In genomic region chr4:56424697-56425514, GRCh38 we compare ENCODE assay signal across 8 cellular contexts. TPM values are rescaled to one million over a fixed set of nuclear protein-coding genes. Genes with fewer than 3 reads are reported as not detected.
A peak's percentile ranks its signal among the peaks of the same experiment; 100 is the strongest.
DNase-seq lines count a peak whose midpoint lies in the region; ATAC-seq, FAIRE-seq and TF ChIP-seq lines count a peak whose summit lies in the region.

No MANE protein-coding gene starts in this region.

- H3K79me2 ChIP-seq in K562 (ENCODE audit: control insufficient read depth, insufficient read depth, low read length): peaks cover 100% of the 10 kb centered on the region
- peaks cover 97% of the 10 kb centered on the region for H3K79me2 ChIP-seq in keratinocyte (ENCODE audit: control insufficient read depth, insufficient read depth, low read length)

- no peaks in the 10 kb centered on the region for H3K27me3 ChIP-seq in K562 (ENCODE audit: control insufficient read depth in 2 of 2, insufficient read depth in 2 of 2, low read length in 2 of 2)
- H3K27me3 ChIP-seq in keratinocyte (ENCODE audit: control insufficient read depth, extremely low read depth, insufficient read depth, low read length): no peaks in the 10 kb centered on the region

- H3K4me2 ChIP-seq in K562 (ENCODE audit: insufficient read depth, low read length) (no peak overlapping the region), keratinocyte (ENCODE audit: control insufficient read depth, extremely low read depth, insufficient read depth, low read depth, low read length) (peak overlapping the region; percentile 32)

- H3K27ac ChIP-seq in K562 (ENCODE audit: extremely low read depth, low read depth, low read length) (no peak overlapping the region), keratinocyte (ENCODE audit: control insufficient read depth, insufficient read depth, low read length) (no peak overlapping the region)

- CTCF ChIA-PET in K562 (lab: Yijun Ruan, JAX; ENCODE audit: low intra/inter-chr PET ratio): interaction anchor here (0.6 to 1.6 kb wide), 4 partner anchors 119 to 375 kb away, joined by 3 to 6 read pairs (median 4); no protein-coding TSS in a partner anchor

- dilution Hi-C loops in keratinocyte (cut with MboI; ENCODE audit: extremely low pct_ligation_motif_present, low sequenced_read_pairs): no loop called here

- TF ChIP-seq EP300 in K562 (IDR thresholded peaks at IDR 0.05; ENCODE audit: low read length): no peak

- POLR2A ChIA-PET in K562 (lab: Yijun Ruan, JAX): interaction anchor here (0.7 to 2.1 kb wide), 6 partner anchors 11 to 41 kb away, joined by 3 to 10 read pairs (median 4); partner anchors contain the start of genes PAICS and PPAT

- TF ChIP-seq CTCF in K562 (IDR thresholded peaks at IDR 0.05 in 2 of 3, conservative IDR thresholded peaks at IDR 0.05 in 1 of 3; ENCODE audit: insufficient read depth in 2 of 3, low read depth in 1 of 3, low read length in 3 of 3) (peak; percentile 31 to 67 (median 54); a peak in 5 of 6 replicates), keratinocyte (optimal IDR thresholded peaks at IDR 0.05 in 1 of 3, IDR thresholded peaks at IDR 0.05 in 1 of 3, conservative IDR thresholded peaks at IDR 0.05 in 1 of 3; ENCODE audit: extremely low read depth in 1 of 3, insufficient read depth in 2 of 3, low read length in 3 of 3) (peak in 2 of 3 experiments; percentile 47 to 51)

- no TSS peak for BruUV-seq in K562 (replicated peaks; lab: Mats Ljungman, UMichigan)

- in situ Hi-C loops in K562 (cut with MboI): no loop called here

- H2AFZ ChIP-seq in K562 (ENCODE audit: low read depth, low read length) (no peak overlapping the region), keratinocyte (ENCODE audit: control insufficient read depth, low read length) (no peak overlapping the region)

- intact Hi-C loops in K562 (cut with micrococcal nuclease): no loop called here
- intact Hi-C loops in sciatic nerve (cut with DNase I): no loop called here

- H3K9ac ChIP-seq in K562 (ENCODE audit: insufficient read depth in 1 of 2, low read depth in 2 of 2, low read length in 2 of 2) (no peak overlapping the region), keratinocyte (ENCODE audit: control insufficient read depth, extremely low read depth, insufficient read depth, low read length) (no peak overlapping the region)

- 25% methylated on average over 5 of the region's 5 CpGs for WGBS in K562 (ENCODE audit: insufficient coverage, low coverage, missing lambda C conversion rate)

- peak; percentile 48 to 54 for TF ChIP-seq RAD21 in K562 (CRISPR knock-in tag; conservative IDR thresholded peaks at IDR 0.05 in 1 of 2, IDR thresholded peaks at IDR 0.05 in 1 of 2)

- peaks cover 0 to 9% of the 10 kb centered on the region in 2 experiments; a peak in 3 of 5 replicates for H3K4me1 ChIP-seq in K562 (replicated peaks in 1 of 2; ENCODE audit: control insufficient read depth in 2 of 2, insufficient read depth in 2 of 2, low read length in 2 of 2)
- no peaks in the 10 kb centered on the region for H3K4me1 ChIP-seq in keratinocyte (ENCODE audit: control insufficient read depth, extremely low read depth, insufficient read depth, low read length)

- ATAC-seq in K562 (peak; percentile 75), sciatic nerve (no peak)

- DNase-seq in SIG-M5 treated with dmso at 0.1 percent for 504 hours (lab: John Stamatoyannopoulos, UW; ENCODE audit: unreplicated experiment) (peak; percentile 32), SIG-M5 (lab: John Stamatoyannopoulos, UW) (no peak), NCI-H1694 (lab: John Stamatoyannopoulos, UW) (peak; percentile 1), K562 (ENCODE audit: extremely low read depth in 1 of 4, low spot score in 3 of 4) (peak; percentile 20 to 51 (median 35)), keratinocyte (ENCODE audit: low read depth, low spot score) (no peak), urothelium cell line (ENCODE audit: low spot score) (peak; percentile 27), sciatic nerve (ENCODE audit: low spot score) (no peak), middle frontal gyrus (ENCODE audit: extremely low spot score, low spot score) (no peak)

- H3K9me1 ChIP-seq in K562 (ENCODE audit: control insufficient read depth, insufficient read depth, low read length) (no peaks in the 10 kb centered on the region), keratinocyte (ENCODE audit: control insufficient read depth, extremely low read depth, insufficient read depth, low read length) (no peaks in the 10 kb centered on the region)

- H4K20me1 ChIP-seq in K562 (replicated peaks; ENCODE audit: control insufficient read depth, insufficient read depth, low read length): peaks cover 10% of the 10 kb centered on the region; the same call in 1 of the 2 replicates
- no peaks in the 10 kb centered on the region for H4K20me1 ChIP-seq in keratinocyte (ENCODE audit: control insufficient read depth, extremely low read depth, insufficient read depth, low read length)

- H3K4me3 ChIP-seq in K562: no peak overlapping the region
- no peak overlapping the region for H3K4me3 ChIP-seq in keratinocyte (ENCODE audit: control insufficient read depth in 2 of 3, extremely low read depth in 1 of 3, insufficient read depth in 2 of 3, low read depth in 1 of 3, low read length in 3 of 3)

- H3K9me3 ChIP-seq in K562 (replicated peaks; ENCODE audit: control insufficient read depth, insufficient read depth, low read depth, low read length) (no peaks in the 10 kb centered on the region), keratinocyte (ENCODE audit: control insufficient read depth, low read depth, low read length) (no peaks in the 10 kb centered on the region)

- FAIRE-seq in K562 (lab: Jason Lieb, UNC): peak; percentile 42
- FAIRE-seq in keratinocyte (lab: Jason Lieb, UNC): no peak
- no peak for FAIRE-seq in urothelium cell line (lab: Jason Lieb, UNC)

- no peak for TF ChIP-seq POLR2A in K562 (conservative IDR thresholded peaks at IDR 0.05)

- H3K36me3 ChIP-seq in K562 (ENCODE audit: control insufficient read depth, insufficient read depth, low read length) (peaks cover 39% of the 10 kb centered on the region; the same call in 2 of the 3 replicates), keratinocyte (ENCODE audit: control insufficient read depth in 2 of 2, extremely low read depth in 1 of 2, insufficient read depth in 2 of 2, low read length in 2 of 2) (no peaks in the 10 kb centered on the region)

RNA-seq across cellular contexts. Expression of gene PPAT, which starts 10.5 kb away (rescaled TPM):
- total RNA-seq in K562 (2011; cell fraction: chromatin; rRNA removed; ENCODE audit: low replicate concordance): 16.8 and 38.4 TPM in 2 replicates
- 8.3 and 12.4 TPM in 2 replicates for total RNA-seq in K562 (2011; cell fraction: nucleolus; rRNA removed)
- 18.7 and 34.4 TPM in 2 replicates for total RNA-seq in K562 (2011; cell fraction: nucleoplasm; rRNA removed)
- total RNA-seq in K562 (2014; rRNA removed): 45.7 and 50.3 TPM in 2 replicates
- total RNA-seq in K562 (2014; rRNA removed; fragmentation: Illumina TruSeq; extraction: Trizol): 70.9 and 73.9 TPM in 2 replicates
- 52.1 and 55.4 TPM in 2 replicates for total RNA-seq in K562 (2015; rRNA removed; fragmentation: Illumina TruSeq; extraction: Trizol)
- 75.5 and 75.8 TPM in 2 replicates for total RNA-seq in K562 (2021)
- polyA plus RNA-seq in K562 (2011; rRNA removed): 59.3 and 64.8 TPM in 2 replicates
- 11.1 and 20.7 TPM in 2 replicates for polyA plus RNA-seq in K562 (2011; cell fraction: cytosol; rRNA removed)
- polyA plus RNA-seq in K562 (2011; cell fraction: nucleus; rRNA removed): 25.7 and 27.4 TPM in 2 replicates
- polyA plus RNA-seq in K562 (2012): 24.5 and 35.5 TPM in 2 replicates
- polyA plus RNA-seq in K562 (2014; fragmentation: Illumina TruSeq; extraction: Trizol): 53.3 and 57.2 TPM in 2 replicates
- polyA plus RNA-seq in K562 (2014; fragmentation: Nextera tagmentation; extraction: Ambion mirVana): 10 to 100 TPM; 49.3 to 55.5 TPM
- polyA plus RNA-seq in K562 (2014; rRNA removed): 36.2 and 41.7 TPM in 2 replicates
- polyA minus RNA-seq in K562 (2011; rRNA and poly(A)+ RNA removed): 63.7 and 64.8 TPM in 2 replicates
- polyA minus RNA-seq in K562 (2011; cell fraction: cytosol; rRNA and poly(A)+ RNA removed): 35.0 and 42.0 TPM in 2 replicates
- 14.9 and 27.1 TPM in 2 replicates for polyA minus RNA-seq in K562 (2011; cell fraction: nucleus; rRNA and poly(A)+ RNA removed)
- 13.5 to 24.9 TPM (median 15.7 TPM) in 3 replicates for polyA plus RNA-seq in keratinocyte
- 5.9 TPM for polyA plus RNA-seq in keratinocyte (2011; ENCODE audit: low read depth)
- 7.0 and 14.1 TPM in 2 replicates for polyA plus RNA-seq in keratinocyte (2011; cell fraction: cytosol; rRNA removed)
- polyA plus RNA-seq in keratinocyte (2011; cell fraction: nucleus; rRNA removed): 11.8 and 14.1 TPM in 2 replicates
- 11.3 and 19.0 TPM in 2 replicates for polyA plus RNA-seq in keratinocyte (2012; ENCODE audit: low replicate concordance)
- polyA minus RNA-seq in keratinocyte: 4.2 to 17.1 TPM (median 6.2 TPM) in 3 replicates
- polyA minus RNA-seq in keratinocyte (2011; cell fraction: cytosol; rRNA and poly(A)+ RNA removed): 7.3 TPM
- polyA minus RNA-seq in keratinocyte (2011; cell fraction: nucleus; rRNA and poly(A)+ RNA removed): 6.1 and 13.7 TPM in 2 replicates
- 8.6 TPM for total RNA-seq in sciatic nerve

RNA-seq across cellular contexts. Expression of gene PAICS, which starts 11.2 kb away (rescaled TPM):
- 79.1 and 160 TPM in 2 replicates for total RNA-seq in K562 (2011; cell fraction: chromatin; rRNA removed; ENCODE audit: low replicate concordance)
- total RNA-seq in K562 (2011; cell fraction: nucleolus; rRNA removed): 41.7 and 48.4 TPM in 2 replicates
- 91.3 and 181 TPM in 2 replicates for total RNA-seq in K562 (2011; cell fraction: nucleoplasm; rRNA removed)
- total RNA-seq in K562 (2014; rRNA removed): 127 and 147 TPM in 2 replicates
- 302 and 365 TPM in 2 replicates for total RNA-seq in K562 (2014; rRNA removed; fragmentation: Illumina TruSeq; extraction: Trizol)
- 247 and 260 TPM in 2 replicates for total RNA-seq in K562 (2015; rRNA removed; fragmentation: Illumina TruSeq; extraction: Trizol)
- total RNA-seq in K562 (2021): 387 and 392 TPM in 2 replicates
- 467 and 587 TPM in 2 replicates for polyA plus RNA-seq in K562 (2011; rRNA removed)
- 218 and 393 TPM in 2 replicates for polyA plus RNA-seq in K562 (2011; cell fraction: cytosol; rRNA removed)
- 127 and 173 TPM in 2 replicates for polyA plus RNA-seq in K562 (2011; cell fraction: nucleus; rRNA removed)
- 209 and 259 TPM in 2 replicates for polyA plus RNA-seq in K562 (2012)
- 399 and 469 TPM in 2 replicates for polyA plus RNA-seq in K562 (2014; fragmentation: Illumina TruSeq; extraction: Trizol)
- 100 to 1,000 TPM; 385 to 490 TPM for polyA plus RNA-seq in K562 (2014; fragmentation: Nextera tagmentation; extraction: Ambion mirVana)
- 353 and 354 TPM in 2 replicates for polyA plus RNA-seq in K562 (2014; rRNA removed)
- polyA minus RNA-seq in K562 (2011; rRNA and poly(A)+ RNA removed): 322 and 325 TPM in 2 replicates
- polyA minus RNA-seq in K562 (2011; cell fraction: cytosol; rRNA and poly(A)+ RNA removed): 97.4 and 119 TPM in 2 replicates
- polyA minus RNA-seq in K562 (2011; cell fraction: nucleus; rRNA and poly(A)+ RNA removed): 63.0 and 105 TPM in 2 replicates
- polyA plus RNA-seq in keratinocyte: 97.6 to 194 TPM (median 131 TPM) in 3 replicates
- 38.4 TPM for polyA plus RNA-seq in keratinocyte (2011; ENCODE audit: low read depth)
- 76.1 and 142 TPM in 2 replicates for polyA plus RNA-seq in keratinocyte (2011; cell fraction: cytosol; rRNA removed)
- 80.1 and 98.8 TPM in 2 replicates for polyA plus RNA-seq in keratinocyte (2011; cell fraction: nucleus; rRNA removed)
- polyA plus RNA-seq in keratinocyte (2012; ENCODE audit: low replicate concordance): 60.4 and 120 TPM in 2 replicates
- polyA minus RNA-seq in keratinocyte: 41.3 to 94.1 TPM (median 46.2 TPM) in 3 replicates
- 28.6 TPM for polyA minus RNA-seq in keratinocyte (2011; cell fraction: cytosol; rRNA and poly(A)+ RNA removed)
- 18.7 and 31.0 TPM in 2 replicates for polyA minus RNA-seq in keratinocyte (2011; cell fraction: nucleus; rRNA and poly(A)+ RNA removed)
- 28.7 TPM for total RNA-seq in sciatic nerve

RNA-seq across cellular contexts. Expression of gene AASDH, which starts 37.6 kb away (rescaled TPM):
- 23.6 and 58.4 TPM in 2 replicates for total RNA-seq in K562 (2011; cell fraction: chromatin; rRNA removed; ENCODE audit: low replicate concordance)
- total RNA-seq in K562 (2011; cell fraction: nucleolus; rRNA removed): 11.5 and 13.7 TPM in 2 replicates
- total RNA-seq in K562 (2011; cell fraction: nucleoplasm; rRNA removed): 23.2 and 30.4 TPM in 2 replicates
- total RNA-seq in K562 (2014; rRNA removed): 7.7 and 11.1 TPM in 2 replicates
- total RNA-seq in K562 (2014; rRNA removed; fragmentation: Illumina TruSeq; extraction: Trizol): 16.2 and 19.7 TPM in 2 replicates
- total RNA-seq in K562 (2015; rRNA removed; fragmentation: Illumina TruSeq; extraction: Trizol): 12.6 and 13.7 TPM in 2 replicates
- 9.3 and 14.1 TPM in 2 replicates for total RNA-seq in K562 (2021)
- polyA plus RNA-seq in K562 (2011; rRNA removed): 20.3 and 25.0 TPM in 2 replicates
- 4.5 and 11.3 TPM in 2 replicates for polyA plus RNA-seq in K562 (2011; cell fraction: cytosol; rRNA removed)
- 14.2 and 26.2 TPM in 2 replicates for polyA plus RNA-seq in K562 (2011; cell fraction: nucleus; rRNA removed)
- 6.4 and 6.5 TPM in 2 replicates for polyA plus RNA-seq in K562 (2012)
- polyA plus RNA-seq in K562 (2014; fragmentation: Illumina TruSeq; extraction: Trizol): 11.2 and 11.4 TPM in 2 replicates
- polyA plus RNA-seq in K562 (2014; fragmentation: Nextera tagmentation; extraction: Ambion mirVana): 10 to 100 TPM; 16.8 to 29.7 TPM
- polyA plus RNA-seq in K562 (2014; rRNA removed): 8.6 and 8.8 TPM in 2 replicates
- 40.2 and 41.6 TPM in 2 replicates for polyA minus RNA-seq in K562 (2011; rRNA and poly(A)+ RNA removed)
- 6.3 and 9.5 TPM in 2 replicates for polyA minus RNA-seq in K562 (2011; cell fraction: cytosol; rRNA and poly(A)+ RNA removed)
- polyA minus RNA-seq in K562 (2011; cell fraction: nucleus; rRNA and poly(A)+ RNA removed): 17.1 and 32.8 TPM in 2 replicates
- polyA plus RNA-seq in keratinocyte: 6.9 to 15.5 TPM (median 14.4 TPM) in 3 replicates
- 15.0 TPM for polyA plus RNA-seq in keratinocyte (2011; ENCODE audit: low read depth)
- 4.5 and 9.0 TPM in 2 replicates for polyA plus RNA-seq in keratinocyte (2011; cell fraction: cytosol; rRNA removed)
- polyA plus RNA-seq in keratinocyte (2011; cell fraction: nucleus; rRNA removed): 19.7 and 21.3 TPM in 2 replicates
- polyA plus RNA-seq in keratinocyte (2012; ENCODE audit: low replicate concordance): 5.2 and 7.0 TPM in 2 replicates
- polyA minus RNA-seq in keratinocyte: 3.8 to 31.5 TPM (median 18.6 TPM) in 3 replicates
- polyA minus RNA-seq in keratinocyte (2011; cell fraction: cytosol; rRNA and poly(A)+ RNA removed): 3.3 TPM
- polyA minus RNA-seq in keratinocyte (2011; cell fraction: nucleus; rRNA and poly(A)+ RNA removed): 11.4 and 27.0 TPM in 2 replicates
- 16.2 TPM for total RNA-seq in sciatic nerve

RNA-seq across cellular contexts. Expression of gene SRP72, which starts 42.5 kb away (rescaled TPM):
- 163 and 301 TPM in 2 replicates for total RNA-seq in K562 (2011; cell fraction: chromatin; rRNA removed; ENCODE audit: low replicate concordance)
- total RNA-seq in K562 (2011; cell fraction: nucleolus; rRNA removed): 80.3 and 81.5 TPM in 2 replicates
- 140 and 145 TPM in 2 replicates for total RNA-seq in K562 (2011; cell fraction: nucleoplasm; rRNA removed)
- total RNA-seq in K562 (2014; rRNA removed) (142 and 175 TPM in 2 replicates), K562 (2014; rRNA removed; fragmentation: Illumina TruSeq; extraction: Trizol) (178 and 198 TPM in 2 replicates), K562 (2015; rRNA removed; fragmentation: Illumina TruSeq; extraction: Trizol) (143 and 155 TPM in 2 replicates), K562 (2021) (202 and 205 TPM in 2 replicates), sciatic nerve (89.9 TPM)
- polyA plus RNA-seq in K562 (2011; rRNA removed) (145 and 208 TPM in 2 replicates), K562 (2014; fragmentation: Illumina TruSeq; extraction: Trizol) (185 and 311 TPM in 2 replicates), K562 (2014; fragmentation: Nextera tagmentation; extraction: Ambion mirVana) (100 to 1,000 TPM; 300 to 341 TPM), K562 (2014; rRNA removed) (96.2 and 124 TPM in 2 replicates), keratinocyte (83.6 to 195 TPM (median 126 TPM) in 3 replicates)
- 37.0 and 57.4 TPM in 2 replicates for polyA plus RNA-seq in K562 (2011; cell fraction: cytosol; rRNA removed)
- 76.3 and 90.4 TPM in 2 replicates for polyA plus RNA-seq in K562 (2011; cell fraction: nucleus; rRNA removed)
- 124 and 146 TPM in 2 replicates for polyA plus RNA-seq in K562 (2012)
- polyA minus RNA-seq in K562 (2011; rRNA and poly(A)+ RNA removed): 595 and 707 TPM in 2 replicates
- 124 and 152 TPM in 2 replicates for polyA minus RNA-seq in K562 (2011; cell fraction: cytosol; rRNA and poly(A)+ RNA removed)
- 88.9 and 167 TPM in 2 replicates for polyA minus RNA-seq in K562 (2011; cell fraction: nucleus; rRNA and poly(A)+ RNA removed)
- polyA plus RNA-seq in keratinocyte (2011; ENCODE audit: low read depth): 123 TPM
- 90.1 and 142 TPM in 2 replicates for polyA plus RNA-seq in keratinocyte (2011; cell fraction: cytosol; rRNA removed)
- polyA plus RNA-seq in keratinocyte (2011; cell fraction: nucleus; rRNA removed): 78.3 and 91.3 TPM in 2 replicates
- polyA plus RNA-seq in keratinocyte (2012; ENCODE audit: low replicate concordance): 81.7 and 135 TPM in 2 replicates
- polyA minus RNA-seq in keratinocyte: 36.7 to 314 TPM (median 119 TPM) in 3 replicates
- 218 TPM for polyA minus RNA-seq in keratinocyte (2011; cell fraction: cytosol; rRNA and poly(A)+ RNA removed)
- polyA minus RNA-seq in keratinocyte (2011; cell fraction: nucleus; rRNA and poly(A)+ RNA removed): 36.8 and 68.7 TPM in 2 replicates

Comparison
In these comparisons a context has a peak if more than half of its experiments do, and no peak if none do; other contexts are left out.
1. DNase-seq: peak in SIG-M5 treated with dmso at 0.1 percent for 504 hours (single experiment), NCI-H1694 (single experiment), K562 (4 of 4) and urothelium cell line (single experiment); none in SIG-M5 (single experiment), keratinocyte (single experiment), sciatic nerve (single experiment) and middle frontal gyrus (single experiment).